ENCODE assay signal across 9 cellular contexts in the genomic region with DNA sequence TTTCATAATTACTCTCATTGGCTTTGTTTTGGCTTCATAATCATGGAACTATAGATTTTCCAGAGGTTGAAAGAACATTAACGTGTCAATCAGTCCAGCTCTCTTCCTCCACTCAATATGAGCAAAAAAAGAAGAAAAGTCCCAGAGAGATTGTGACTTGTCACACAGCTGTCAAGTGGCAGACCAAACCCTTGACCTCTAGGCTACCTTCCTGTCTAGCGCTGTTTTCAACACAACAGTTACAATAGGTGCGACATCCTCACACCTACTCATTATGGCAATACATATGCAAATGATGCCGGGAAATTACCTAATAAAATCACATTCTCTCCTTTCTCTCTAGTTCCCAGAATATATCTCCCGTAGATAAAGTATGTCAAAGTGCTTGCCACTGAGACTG. TPM values are rescaled to one million over a fixed set of nuclear protein-coding genes. Genes with fewer than 3 reads are reported as not detected.
DNase-seq lines count a peak whose midpoint lies in the region; ATAC-seq and TF ChIP-seq lines count a peak whose summit lies in the region.
"Had no signal": no experiment of that assay in that cellular context is flagged by ENCODE, and none has a peak within 500 bp of the region (broad histone marks: within the 10 kb centered on the region; RNA-seq: fewer than 3 reads in every experiment).

No MANE protein-coding gene starts in this region.

- DNase-seq in NCI-H2107 treated with DMSO at 0.1 percent for 48 hours (lab: John Stamatoyannopoulos, UW; ENCODE audit: unreplicated experiment): peak; percentile 74
- DNase-seq in NCI-H2107 (lab: John Stamatoyannopoulos, UW): no peak
- no peak for DNase-seq in HCT116 (ENCODE audit: low read depth, low spot score)
- no peak for DNase-seq in SJCRH30
- no peak for DNase-seq in fibroblast of pulmonary artery (ENCODE audit: low read depth)
- peak; percentile 3 to 60 for DNase-seq in stimulated activated effector memory CD8-positive, alpha-beta T cell treated with anti-CD3 and anti-CD28 coated beads, Interleukin-12 subunit alpha, Interleukin-12 subunit beta, amount 100 ng/mL, for 72 hours (ENCODE audit: low spot score in 2 of 2)
- DNase-seq in left lobe of liver (ENCODE audit: low spot score): no peak

- H3K27ac ChIP-seq in HCT116 (ENCODE audit: low read depth, low read length) (peak overlapping the region; percentile 91; the same call in 1 of the 2 replicates), SJCRH30 (peak overlapping the region; percentile 97)

- no peak overlapping the region for H2AFZ ChIP-seq in HCT116 (ENCODE audit: low read depth, low read length, poor library complexity, severe bottlenecking)

- H3K79me2 ChIP-seq in HCT116 (ENCODE audit: insufficient read depth, low read length): peaks cover 26% of the 10 kb centered on the region

- TF ChIP-seq CTCF in HCT116 (IDR thresholded peaks at IDR 0.05 in 2 of 3, conservative IDR thresholded peaks at IDR 0.05 in 1 of 3; ENCODE audit: borderline replicate concordance in 1 of 3, insufficient read depth in 1 of 3, low read depth in 2 of 3, low read length in 2 of 3) (no peak), fibroblast of pulmonary artery (IDR thresholded peaks at IDR 0.05; ENCODE audit: low read length, missing control alignments) (no peak)

- H4K20me1 ChIP-seq in HCT116 (ENCODE audit: insufficient read depth): no peaks in the 10 kb centered on the region

- no peaks in the 10 kb centered on the region for H3K27me3 ChIP-seq in HCT116 (ENCODE audit: insufficient read depth, low read length)
- no peaks in the 10 kb centered on the region for H3K27me3 ChIP-seq in SJCRH30

- no peaks in the 10 kb centered on the region for H3K9me2 ChIP-seq in HCT116 (ENCODE audit: insufficient read depth)

- CTCF ChIA-PET in HCT116 (lab: Charles Lee): no interaction called here

- intact Hi-C loops in HCT116 (cut with micrococcal nuclease): no loop called here

- H3K4me3 ChIP-seq in HCT116 (replicated peaks in 1 of 2; ENCODE audit: low read depth in 1 of 2, low read length in 2 of 2): peak overlapping the region; percentile 65 to 78
- H3K4me3 ChIP-seq in SJCRH30: peak overlapping the region; percentile 71
- H3K4me3 ChIP-seq in fibroblast of pulmonary artery (replicated peaks; ENCODE audit: low read depth, low read length): peak overlapping the region; percentile 66

- H3K4me3 Mint-ChIP-seq in stimulated activated effector memory CD8-positive, alpha-beta T cell treated with anti-CD3 and anti-CD28 coated beads, Interleukin-12 subunit alpha, Interleukin-12 subunit beta, amount 100 ng/mL, for 72 hours: no peak overlapping the region
- H3K4me3 Mint-ChIP-seq: activated naive CD4-positive, alpha-beta T cell treated with anti-CD3 and anti-CD28 coated beads, Interleukin-2, amount 50 U/mL, for 24 hours had no signal

- no peaks in the 10 kb centered on the region for H3K9me3 Mint-ChIP-seq in stimulated activated effector memory CD8-positive, alpha-beta T cell treated with anti-CD3 and anti-CD28 coated beads, Interleukin-12 subunit alpha, Interleukin-12 subunit beta, amount 100 ng/mL, for 72 hours
- H3K9me3 Mint-ChIP-seq: activated naive CD4-positive, alpha-beta T cell treated with anti-CD3 and anti-CD28 coated beads, Interleukin-2, amount 50 U/mL, for 24 hours had no signal

- ATAC-seq in HCT116 (no peak), GM21576 (IDR thresholded peaks at IDR 0.05; ENCODE audit: unreplicated experiment) (no peak), left lobe of liver (no peak)
- ATAC-seq in stimulated activated effector memory CD8-positive, alpha-beta T cell treated with anti-CD3 and anti-CD28 coated beads, Interleukin-12 subunit alpha, Interleukin-12 subunit beta, amount 100 ng/mL, for 72 hours: peak; percentile 57

- H3K4me1 ChIP-seq in HCT116 (ENCODE audit: control insufficient read depth in 1 of 2, insufficient read depth in 2 of 2, low read length in 2 of 2): peaks cover 3 to 19% of the 10 kb centered on the region in 2 experiments; a peak in 3 of 4 replicates
- peaks cover 6% of the 10 kb centered on the region; the same call in 1 of the 2 replicates for H3K4me1 ChIP-seq in SJCRH30

- H3K36me3 ChIP-seq in HCT116 (ENCODE audit: control insufficient read depth in 1 of 2, insufficient read depth in 2 of 2, low read length in 2 of 2): no peaks in the 10 kb centered on the region
- no peaks in the 10 kb centered on the region for H3K36me3 ChIP-seq in SJCRH30

- peak overlapping the region; percentile 94 for H3K4me2 ChIP-seq in HCT116 (ENCODE audit: low read length)

- RAD21 ChIA-PET in HCT116 (lab: Charles Lee; ENCODE audit: low non-redundant PET in 1 of 2, low total read pairs in 2 of 2, uncharacterized antibody in 2 of 2, unreplicated experiment in 2 of 2): no interaction called here

- H3K4me1 Mint-ChIP-seq in stimulated activated effector memory CD8-positive, alpha-beta T cell treated with anti-CD3 and anti-CD28 coated beads, Interleukin-12 subunit alpha, Interleukin-12 subunit beta, amount 100 ng/mL, for 72 hours: peaks cover 19% of the 10 kb centered on the region

- H3K36me3 Mint-ChIP-seq in stimulated activated effector memory CD8-positive, alpha-beta T cell treated with anti-CD3 and anti-CD28 coated beads, Interleukin-12 subunit alpha, Interleukin-12 subunit beta, amount 100 ng/mL, for 72 hours: no peaks in the 10 kb centered on the region

- TF ChIP-seq POLR2A in HCT116 (IDR thresholded peaks at IDR 0.05; ENCODE audit: borderline replicate concordance, extremely low read depth, insufficient read depth, insufficient read length): no peak

- no TSS peak for BruUV-seq in HCT116 (replicated peaks; lab: Mats Ljungman, UMichigan)

- no peak for TF ChIP-seq RAD21 in HCT116 (IDR thresholded peaks at IDR 0.05; ENCODE audit: low read depth)

- H3K27ac Mint-ChIP-seq in stimulated activated effector memory CD8-positive, alpha-beta T cell treated with anti-CD3 and anti-CD28 coated beads, Interleukin-12 subunit alpha, Interleukin-12 subunit beta, amount 100 ng/mL, for 72 hours: no peak overlapping the region
- H3K27ac Mint-ChIP-seq: activated naive CD4-positive, alpha-beta T cell treated with anti-CD3 and anti-CD28 coated beads, Interleukin-2, amount 50 U/mL, for 24 hours had no signal

- POLR2A ChIA-PET in HCT116 (lab: Charles Lee): no interaction called here

- H3K9me3 ChIP-seq in HCT116 (ENCODE audit: control insufficient read depth in 1 of 2, insufficient read depth in 1 of 2, low read depth in 1 of 2, low read length in 2 of 2) (no peaks in the 10 kb centered on the region), SJCRH30 (replicated peaks) (no peaks in the 10 kb centered on the region)

- H3K9ac ChIP-seq in HCT116 (ENCODE audit: low read length): peak overlapping the region; percentile 89

TF ChIP-seq in HCT116, 20 proteins besides CTCF, POLR2A, EP300 and RAD21:
- no peak for TF ChIP-seq ZNF274 (IDR thresholded peaks at IDR 0.05; ENCODE audit: low read depth, low read length)
- no peak for TF ChIP-seq EGR1 (IDR thresholded peaks at IDR 0.05; ENCODE audit: low read depth)

RNA-seq across cellular contexts. Expression of gene WARS2, which starts 1.1 kb away (rescaled TPM):
- total RNA-seq in HCT116 (2021; ENCODE audit: unreplicated experiment) (10.5 TPM), left lobe of liver (4.7 TPM)
- polyA plus RNA-seq in HCT116 (2012): 8.4 and 10.1 TPM in 2 replicates
- total RNA-seq in SJCRH30 (2014; rRNA removed; shearing (Covaris generic)): 21.8 and 24.5 TPM in 2 replicates

Comparison
In these comparisons a context has a peak if more than half of its experiments do, and no peak if none do; other contexts are left out.
1. DNase-seq: peak in NCI-H2107 treated with DMSO at 0.1 percent for 48 hours (single experiment) and stimulated activated effector memory CD8-positive, alpha-beta T cell treated with anti-CD3 and anti-CD28 coated beads, Interleukin-12 subunit alpha, Interleukin-12 subunit beta, amount 100 ng/mL, for 72 hours (2 of 2); none in NCI-H2107 (single experiment), HCT116 (single experiment), SJCRH30 (0 of 2), fibroblast of pulmonary artery (single experiment) and left lobe of liver (single experiment).
2. Peak in every context shown above with its lines, with median percentiles within 50 percentile points of each other: H3K4me3 ChIP-seq.